Comparison of ENCODE assay signal across 8 cellular contexts in the genomic region with DNA sequence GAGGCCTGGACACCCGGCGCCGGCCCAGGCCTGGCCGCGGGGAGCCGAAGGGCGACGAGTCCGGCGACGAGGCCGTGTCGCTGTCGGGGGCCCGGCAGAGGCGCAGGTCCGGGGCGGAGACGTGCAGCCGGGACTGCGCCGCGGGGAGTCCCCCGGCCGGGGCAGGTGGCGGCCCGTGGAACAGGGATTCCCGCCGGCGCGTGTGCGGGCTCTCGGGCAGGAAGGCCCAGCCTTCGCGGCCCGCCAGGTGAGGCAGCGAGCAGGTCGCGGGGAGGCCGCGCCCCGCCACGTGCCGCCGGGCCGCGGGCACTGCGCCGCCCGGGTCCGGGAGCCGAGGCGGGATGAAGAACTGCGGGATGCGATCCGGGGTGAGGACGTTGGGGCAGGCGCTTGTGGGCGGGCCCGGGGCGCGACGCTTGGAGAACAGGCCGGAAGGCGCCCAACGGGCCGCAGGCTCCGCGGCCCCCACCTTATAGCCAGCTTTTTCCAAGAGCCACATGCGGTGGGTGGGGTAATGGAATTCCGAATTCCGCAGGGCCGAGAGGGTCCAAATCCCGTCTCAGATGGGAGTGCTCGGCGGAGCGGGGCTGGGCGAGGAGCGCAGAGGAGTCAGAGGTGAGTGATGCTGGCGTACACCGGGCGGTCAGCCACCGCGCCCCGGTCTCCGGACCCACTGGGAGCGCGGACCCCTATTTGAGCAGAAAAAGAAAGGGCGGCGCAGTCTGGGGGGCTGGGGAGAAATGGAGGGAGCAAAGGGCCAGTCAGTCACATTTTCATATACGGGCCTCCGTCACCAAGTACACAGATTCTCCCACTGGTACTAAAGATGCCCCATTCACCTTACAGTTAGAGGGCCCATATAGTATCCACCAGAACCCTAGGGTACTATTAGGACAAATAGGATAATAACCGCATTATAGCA. TPM values are rescaled to one million over a fixed set of nuclear protein-coding genes. Genes with fewer than 3 reads are reported as not detected.
A peak's percentile ranks its signal among the peaks of the same experiment; 100 is the strongest.
DNase-seq lines count a peak whose midpoint lies in the region; ATAC-seq and TF ChIP-seq lines count a peak whose summit lies in the region.

No MANE protein-coding gene starts in this region.

- 1% methylated on average over 88 of the region's 93 CpGs for WGBS in HUES64

- no peak overlapping the region for H3K27ac ChIP-seq in HUES64 (ENCODE audit: low read depth, low read length)
- H3K27ac ChIP-seq in muscle layer of colon (ENCODE audit: low read depth, low read length): no peak overlapping the region

- POLR2A ChIA-PET in AG04449 (lab: Yijun Ruan, JAX): no interaction called here

- CTCF ChIA-PET in AG04449 (lab: Yijun Ruan, JAX): interaction anchor here (1.3 kb wide), 1 partner anchor 18 kb away, joined by 3 read pairs; no protein-coding TSS in a partner anchor

- H3K9me3 ChIP-seq in HUES64 (ENCODE audit: insufficient read depth, low read depth, low read length): no peaks in the 10 kb centered on the region
- H3K9me3 ChIP-seq in muscle layer of colon (ENCODE audit: low read length): no peaks in the 10 kb centered on the region

- H3K36me3 ChIP-seq in HUES64 (ENCODE audit: insufficient read depth, low read length) (no peaks in the 10 kb centered on the region), muscle layer of colon (ENCODE audit: insufficient read depth, low read length) (no peaks in the 10 kb centered on the region)

- H3K4me1 ChIP-seq in HUES64 (ENCODE audit: insufficient read depth, low read length) (peaks cover 13% of the 10 kb centered on the region), muscle layer of colon (ENCODE audit: insufficient read depth, low read length) (peaks cover 16% of the 10 kb centered on the region)

- H3K9ac ChIP-seq in HUES64 (ENCODE audit: low read depth, low read length) (peak overlapping the region; percentile 59), muscle layer of colon (ENCODE audit: low read length) (no peak overlapping the region)

- ATAC-seq in HG03108 (IDR thresholded peaks at IDR 0.05; ENCODE audit: unreplicated experiment) (no peak), HG02973 (IDR thresholded peaks at IDR 0.05; ENCODE audit: unreplicated experiment) (no peak), HG03342 (IDR thresholded peaks at IDR 0.05; ENCODE audit: unreplicated experiment) (no peak)

- H3K27me3 ChIP-seq in HUES64 (ENCODE audit: insufficient read depth, low read length) (peaks cover 41% of the 10 kb centered on the region), muscle layer of colon (ENCODE audit: control insufficient read depth in 1 of 2, insufficient read depth in 2 of 2, low read length in 2 of 2) (peaks cover 39 to 42% of the 10 kb centered on the region in 2 donors)

- TF ChIP-seq CTCF in AG04449 (IDR thresholded peaks at IDR 0.05; ENCODE audit: insufficient read depth, low read length, missing control alignments) (no peak), choroid plexus epithelial cell (conservative IDR thresholded peaks at IDR 0.05; ENCODE audit: low read depth, low read length) (no peak)

- peak overlapping the region; percentile 32 for H3K4me3 ChIP-seq in AG04449 (ENCODE audit: low read depth, low read length)
- peak overlapping the region; percentile 61 for H3K4me3 ChIP-seq in HUES64 (ENCODE audit: low read length)
- H3K4me3 ChIP-seq in choroid plexus epithelial cell (ENCODE audit: low read depth, low read length): peak overlapping the region; percentile 30
- peak overlapping the region; percentile 36 to 38 for H3K4me3 ChIP-seq in muscle layer of colon (ENCODE audit: low read depth in 1 of 2, low read length in 2 of 2)

- DNase-seq in AG04449 (ENCODE audit: low read depth, low spot score) (no peak), choroid plexus epithelial cell (ENCODE audit: low read depth) (no peak), islet precursor cell (no peak)

RNA-seq across cellular contexts. Expression of a gene that starts 0.9 kb away (rescaled TPM):
- polyA plus RNA-seq in HUES64 (2013, experiment 1 of 2): 0.25 TPM
- polyA plus RNA-seq in HUES64 (2013, experiment 2 of 2): 0.51 TPM

RNA-seq across cellular contexts. Expression of a gene that starts 7.2 kb away (rescaled TPM):
- 0.15 TPM for polyA plus RNA-seq in HUES64 (2013, experiment 1 of 2)
- polyA plus RNA-seq in HUES64 (2013, experiment 2 of 2): 0.32 TPM

RNA-seq across cellular contexts. Expression of a gene that starts 14.8 kb away (rescaled TPM):
- polyA plus RNA-seq in HUES64 (2013, experiment 1 of 2): not detected
- not detected for polyA plus RNA-seq in HUES64 (2013, experiment 2 of 2)

RNA-seq across cellular contexts. Expression of a gene that starts 33.5 kb away (rescaled TPM):
- polyA plus RNA-seq in HUES64 (2013, experiment 1 of 2): not detected
- polyA plus RNA-seq in HUES64 (2013, experiment 2 of 2): not detected

RNA-seq across cellular contexts. Expression of a gene that starts 48.5 kb away (rescaled TPM):
- polyA plus RNA-seq in HUES64 (2013, experiment 1 of 2): 15.8 TPM
- 23.5 TPM for polyA plus RNA-seq in HUES64 (2013, experiment 2 of 2)
